1 cellular context compared by ENCODE assay signal in the genomic region with DNA sequence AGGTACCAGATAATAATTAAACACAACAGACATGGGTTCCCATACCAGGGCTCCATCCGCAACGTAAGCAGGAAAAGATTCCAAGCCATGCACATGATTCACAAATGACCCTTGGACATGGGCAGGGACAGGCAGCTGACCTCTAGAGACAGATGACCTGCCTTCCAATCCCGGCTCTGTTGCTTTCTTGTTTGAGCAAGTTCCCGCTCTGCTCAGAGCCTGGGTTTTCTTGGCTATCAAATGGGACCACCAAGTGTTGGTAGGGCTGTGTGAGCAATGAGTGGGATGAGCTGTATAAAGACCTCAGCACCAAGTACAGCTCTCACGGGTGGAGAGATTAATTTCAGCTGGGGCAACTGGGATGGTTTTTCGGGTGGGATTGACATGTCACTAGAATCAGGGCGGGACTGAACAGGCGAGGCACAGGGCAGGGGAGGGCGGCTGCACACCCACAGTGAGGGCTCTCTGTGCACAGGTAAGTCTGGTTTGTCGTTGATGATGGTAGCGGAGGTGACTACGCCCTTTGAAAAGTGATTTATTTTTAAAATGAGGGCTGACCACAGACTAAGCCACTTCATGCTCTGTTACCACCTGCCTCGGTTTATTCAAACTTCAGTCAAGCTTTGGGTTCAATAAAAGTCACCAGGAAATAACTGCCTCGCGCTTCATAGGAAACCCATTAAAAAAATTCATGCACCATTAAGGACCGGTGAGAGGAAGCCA.
TF ChIP-seq lines count a peak whose summit lies in the region.

No MANE protein-coding gene starts in this region.

TF ChIP-seq in HepG2, 621 proteins besides CTCF, POLR2A, EP300 and RAD21 (continued from another document and continues in another):
- TF ChIP-seq ZNF710 (CRISPR knock-in tag; IDR thresholded peaks at IDR 0.05; ENCODE audit: borderline replicate concordance) (no peak), ZSCAN22 (CRISPR knock-in tag; IDR thresholded peaks at IDR 0.05) (no peak), GLI4 (CRISPR knock-in tag; IDR thresholded peaks at IDR 0.05; ENCODE audit: borderline replicate concordance) (no peak), ZNF282 (IDR thresholded peaks at IDR 0.05; ENCODE audit: partially characterized antibody) (no peak), PLRG1 (conservative IDR thresholded peaks at IDR 0.05) (no peak), ZNF12 (CRISPR knock-in tag; IDR thresholded peaks at IDR 0.05) (no peak), ZNF878 (CRISPR knock-in tag; IDR thresholded peaks at IDR 0.05) (no peak), NFYB (CRISPR knock-in tag; IDR thresholded peaks at IDR 0.05) (no peak), ZNF180 (CRISPR knock-in tag; IDR thresholded peaks at IDR 0.05; ENCODE audit: borderline replicate concordance, low read depth) (no peak), ZNF431 (CRISPR knock-in tag; IDR thresholded peaks at IDR 0.05; ENCODE audit: borderline replicate concordance, low read depth) (no peak), ZNF230 (CRISPR knock-in tag; IDR thresholded peaks at IDR 0.05) (no peak), ZNF597 (CRISPR knock-in tag; IDR thresholded peaks at IDR 0.05) (no peak), TBX2 (CRISPR knock-in tag; IDR thresholded peaks at IDR 0.05; ENCODE audit: borderline replicate concordance) (0 out of 2 replicates have a peak, but pooled peaks have one; percentile 45), ADNP (CRISPR knock-in tag; IDR thresholded peaks at IDR 0.05) (no peak), SSRP1 (CRISPR knock-in tag; IDR thresholded peaks at IDR 0.05) (no peak), HMG20A (CRISPR knock-in tag; IDR thresholded peaks at IDR 0.05; ENCODE audit: borderline replicate concordance) (peak; percentile 61; the same call in 1 of the 2 replicates), KLF13 (CRISPR knock-in tag; IDR thresholded peaks at IDR 0.05) (no peak), ZNF567 (CRISPR knock-in tag; IDR thresholded peaks at IDR 0.05; ENCODE audit: borderline replicate concordance) (no peak), NFIC (IDR thresholded peaks at IDR 0.05; ENCODE audit: low read length) (no peak), TOE1 (CRISPR knock-in tag; IDR thresholded peaks at IDR 0.05) (no peak), RARA (CRISPR knock-in tag; IDR thresholded peaks at IDR 0.05) (peak; percentile 80), ZBTB10 (CRISPR knock-in tag; IDR thresholded peaks at IDR 0.05; ENCODE audit: borderline replicate concordance) (no peak), U2AF2 (IDR thresholded peaks at IDR 0.05; ENCODE audit: low read depth, low read length) (no peak), GFI1 (CRISPR knock-in tag; IDR thresholded peaks at IDR 0.05; ENCODE audit: borderline replicate concordance) (no peak), MIER2 (CRISPR knock-in tag; IDR thresholded peaks at IDR 0.05) (0 out of 2 replicates have a peak, but pooled peaks have one; percentile 29), TEAD2 (CRISPR knock-in tag; IDR thresholded peaks at IDR 0.05) (no peak), TAF1 (CRISPR knock-in tag; IDR thresholded peaks at IDR 0.05) (no peak), NFE2L2 (IDR thresholded peaks at IDR 0.05; ENCODE audit: low read length) (no peak), SALL1 (CRISPR knock-in tag; IDR thresholded peaks at IDR 0.05) (peak; percentile 83), AHR (CRISPR knock-in tag; IDR thresholded peaks at IDR 0.05) (no peak), ZNF615 (CRISPR knock-in tag; IDR thresholded peaks at IDR 0.05; ENCODE audit: borderline replicate concordance) (no peak), SUZ12 (IDR thresholded peaks at IDR 0.05; ENCODE audit: low read depth, low read length) (no peak)
- TF ChIP-seq, protein P1, sequence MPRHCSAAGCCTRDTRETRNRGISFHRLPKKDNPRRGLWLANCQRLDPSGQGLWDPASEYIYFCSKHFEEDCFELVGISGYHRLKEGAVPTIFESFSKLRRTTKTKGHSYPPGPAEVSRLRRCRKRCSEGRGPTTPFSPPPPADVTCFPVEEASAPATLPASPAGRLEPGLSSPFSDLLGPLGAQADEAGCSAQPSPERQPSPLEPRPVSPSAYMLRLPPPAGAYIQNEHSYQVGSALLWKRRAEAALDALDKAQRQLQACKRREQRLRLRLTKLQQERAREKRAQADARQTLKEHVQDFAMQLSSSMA (CRISPR knock-in tag; IDR thresholded peaks at IDR 0.05) = no peak
- TF ChIP-seq, protein P2, sequence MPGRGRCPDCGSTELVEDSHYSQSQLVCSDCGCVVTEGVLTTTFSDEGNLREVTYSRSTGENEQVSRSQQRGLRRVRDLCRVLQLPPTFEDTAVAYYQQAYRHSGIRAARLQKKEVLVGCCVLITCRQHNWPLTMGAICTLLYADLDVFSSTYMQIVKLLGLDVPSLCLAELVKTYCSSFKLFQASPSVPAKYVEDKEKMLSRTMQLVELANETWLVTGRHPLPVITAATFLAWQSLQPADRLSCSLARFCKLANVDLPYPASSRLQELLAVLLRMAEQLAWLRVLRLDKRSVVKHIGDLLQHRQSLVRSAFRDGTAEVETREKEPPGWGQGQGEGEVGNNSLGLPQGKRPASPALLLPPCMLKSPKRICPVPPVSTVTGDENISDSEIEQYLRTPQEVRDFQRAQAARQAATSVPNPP (CRISPR knock-in tag; IDR thresholded peaks at IDR 0.05) = no peak
- TF ChIP-seq, protein P3, sequence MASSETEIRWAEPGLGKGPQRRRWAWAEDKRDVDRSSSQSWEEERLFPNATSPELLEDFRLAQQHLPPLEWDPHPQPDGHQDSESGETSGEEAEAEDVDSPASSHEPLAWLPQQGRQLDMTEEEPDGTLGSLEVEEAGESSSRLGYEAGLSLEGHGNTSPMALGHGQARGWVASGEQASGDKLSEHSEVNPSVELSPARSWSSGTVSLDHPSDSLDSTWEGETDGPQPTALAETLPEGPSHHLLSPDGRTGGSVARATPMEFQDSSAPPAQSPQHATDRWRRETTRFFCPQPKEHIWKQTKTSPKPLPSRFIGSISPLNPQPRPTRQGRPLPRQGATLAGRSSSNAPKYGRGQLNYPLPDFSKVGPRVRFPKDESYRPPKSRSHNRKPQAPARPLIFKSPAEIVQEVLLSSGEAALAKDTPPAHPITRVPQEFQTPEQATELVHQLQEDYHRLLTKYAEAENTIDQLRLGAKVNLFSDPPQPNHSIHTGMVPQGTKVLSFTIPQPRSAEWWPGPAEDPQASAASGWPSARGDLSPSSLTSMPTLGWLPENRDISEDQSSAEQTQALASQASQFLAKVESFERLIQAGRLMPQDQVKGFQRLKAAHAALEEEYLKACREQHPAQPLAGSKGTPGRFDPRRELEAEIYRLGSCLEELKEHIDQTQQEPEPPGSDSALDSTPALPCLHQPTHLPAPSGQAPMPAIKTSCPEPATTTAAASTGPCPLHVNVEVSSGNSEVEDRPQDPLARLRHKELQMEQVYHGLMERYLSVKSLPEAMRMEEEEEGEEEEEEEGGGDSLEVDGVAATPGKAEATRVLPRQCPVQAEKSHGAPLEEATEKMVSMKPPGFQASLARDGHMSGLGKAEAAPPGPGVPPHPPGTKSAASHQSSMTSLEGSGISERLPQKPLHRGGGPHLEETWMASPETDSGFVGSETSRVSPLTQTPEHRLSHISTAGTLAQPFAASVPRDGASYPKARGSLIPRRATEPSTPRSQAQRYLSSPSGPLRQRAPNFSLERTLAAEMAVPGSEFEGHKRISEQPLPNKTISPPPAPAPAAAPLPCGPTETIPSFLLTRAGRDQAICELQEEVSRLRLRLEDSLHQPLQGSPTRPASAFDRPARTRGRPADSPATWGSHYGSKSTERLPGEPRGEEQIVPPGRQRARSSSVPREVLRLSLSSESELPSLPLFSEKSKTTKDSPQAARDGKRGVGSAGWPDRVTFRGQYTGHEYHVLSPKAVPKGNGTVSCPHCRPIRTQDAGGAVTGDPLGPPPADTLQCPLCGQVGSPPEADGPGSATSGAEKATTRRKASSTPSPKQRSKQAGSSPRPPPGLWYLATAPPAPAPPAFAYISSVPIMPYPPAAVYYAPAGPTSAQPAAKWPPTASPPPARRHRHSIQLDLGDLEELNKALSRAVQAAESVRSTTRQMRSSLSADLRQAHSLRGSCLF (CRISPR knock-in tag; IDR thresholded peaks at IDR 0.05; ENCODE audit: borderline replicate concordance) = no peak
- TF ChIP-seq, protein P4, sequence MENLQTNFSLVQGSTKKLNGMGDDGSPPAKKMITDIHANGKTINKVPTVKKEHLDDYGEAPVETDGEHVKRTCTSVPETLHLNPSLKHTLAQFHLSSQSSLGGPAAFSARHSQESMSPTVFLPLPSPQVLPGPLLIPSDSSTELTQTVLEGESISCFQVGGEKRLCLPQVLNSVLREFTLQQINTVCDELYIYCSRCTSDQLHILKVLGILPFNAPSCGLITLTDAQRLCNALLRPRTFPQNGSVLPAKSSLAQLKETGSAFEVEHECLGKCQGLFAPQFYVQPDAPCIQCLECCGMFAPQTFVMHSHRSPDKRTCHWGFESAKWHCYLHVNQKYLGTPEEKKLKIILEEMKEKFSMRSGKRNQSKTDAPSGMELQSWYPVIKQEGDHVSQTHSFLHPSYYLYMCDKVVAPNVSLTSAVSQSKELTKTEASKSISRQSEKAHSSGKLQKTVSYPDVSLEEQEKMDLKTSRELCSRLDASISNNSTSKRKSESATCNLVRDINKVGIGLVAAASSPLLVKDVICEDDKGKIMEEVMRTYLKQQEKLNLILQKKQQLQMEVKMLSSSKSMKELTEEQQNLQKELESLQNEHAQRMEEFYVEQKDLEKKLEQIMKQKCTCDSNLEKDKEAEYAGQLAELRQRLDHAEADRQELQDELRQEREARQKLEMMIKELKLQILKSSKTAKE (CRISPR knock-in tag; IDR thresholded peaks at IDR 0.05; ENCODE audit: borderline replicate concordance) = 0 out of 2 replicates have a peak, but pooled peaks have one; percentile 26
- TF ChIP-seq, protein P5, sequence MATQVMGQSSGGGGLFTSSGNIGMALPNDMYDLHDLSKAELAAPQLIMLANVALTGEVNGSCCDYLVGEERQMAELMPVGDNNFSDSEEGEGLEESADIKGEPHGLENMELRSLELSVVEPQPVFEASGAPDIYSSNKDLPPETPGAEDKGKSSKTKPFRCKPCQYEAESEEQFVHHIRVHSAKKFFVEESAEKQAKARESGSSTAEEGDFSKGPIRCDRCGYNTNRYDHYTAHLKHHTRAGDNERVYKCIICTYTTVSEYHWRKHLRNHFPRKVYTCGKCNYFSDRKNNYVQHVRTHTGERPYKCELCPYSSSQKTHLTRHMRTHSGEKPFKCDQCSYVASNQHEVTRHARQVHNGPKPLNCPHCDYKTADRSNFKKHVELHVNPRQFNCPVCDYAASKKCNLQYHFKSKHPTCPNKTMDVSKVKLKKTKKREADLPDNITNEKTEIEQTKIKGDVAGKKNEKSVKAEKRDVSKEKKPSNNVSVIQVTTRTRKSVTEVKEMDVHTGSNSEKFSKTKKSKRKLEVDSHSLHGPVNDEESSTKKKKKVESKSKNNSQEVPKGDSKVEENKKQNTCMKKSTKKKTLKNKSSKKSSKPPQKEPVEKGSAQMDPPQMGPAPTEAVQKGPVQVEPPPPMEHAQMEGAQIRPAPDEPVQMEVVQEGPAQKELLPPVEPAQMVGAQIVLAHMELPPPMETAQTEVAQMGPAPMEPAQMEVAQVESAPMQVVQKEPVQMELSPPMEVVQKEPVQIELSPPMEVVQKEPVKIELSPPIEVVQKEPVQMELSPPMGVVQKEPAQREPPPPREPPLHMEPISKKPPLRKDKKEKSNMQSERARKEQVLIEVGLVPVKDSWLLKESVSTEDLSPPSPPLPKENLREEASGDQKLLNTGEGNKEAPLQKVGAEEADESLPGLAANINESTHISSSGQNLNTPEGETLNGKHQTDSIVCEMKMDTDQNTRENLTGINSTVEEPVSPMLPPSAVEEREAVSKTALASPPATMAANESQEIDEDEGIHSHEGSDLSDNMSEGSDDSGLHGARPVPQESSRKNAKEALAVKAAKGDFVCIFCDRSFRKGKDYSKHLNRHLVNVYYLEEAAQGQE (IDR thresholded peaks at IDR 0.05; ENCODE audit: borderline replicate concordance in 1 of 2, low read depth in 1 of 2, low read length in 2 of 2) = no peak
- TF ChIP-seq, protein P6, sequence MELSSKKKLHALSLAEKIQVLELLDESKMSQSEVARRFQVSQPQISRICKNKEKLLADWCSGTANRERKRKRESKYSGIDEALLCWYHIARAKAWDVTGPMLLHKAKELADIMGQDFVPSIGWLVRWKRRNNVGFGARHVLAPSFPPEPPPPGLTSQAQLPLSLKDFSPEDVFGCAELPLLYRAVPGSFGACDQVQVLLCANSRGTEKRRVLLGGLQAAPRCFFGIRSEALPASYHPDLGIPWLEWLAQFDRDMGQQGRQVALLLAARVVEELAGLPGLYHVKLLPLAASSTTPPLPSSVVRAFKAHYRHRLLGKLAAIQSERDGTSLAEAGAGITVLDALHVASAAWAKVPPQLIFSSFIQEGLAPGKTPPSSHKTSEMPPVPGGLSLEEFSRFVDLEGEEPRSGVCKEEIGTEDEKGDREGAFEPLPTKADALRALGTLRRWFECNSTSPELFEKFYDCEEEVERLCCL (CRISPR knock-in tag; IDR thresholded peaks at IDR 0.05; ENCODE audit: borderline replicate concordance) = no peak
